In the genomic region with DNA sequence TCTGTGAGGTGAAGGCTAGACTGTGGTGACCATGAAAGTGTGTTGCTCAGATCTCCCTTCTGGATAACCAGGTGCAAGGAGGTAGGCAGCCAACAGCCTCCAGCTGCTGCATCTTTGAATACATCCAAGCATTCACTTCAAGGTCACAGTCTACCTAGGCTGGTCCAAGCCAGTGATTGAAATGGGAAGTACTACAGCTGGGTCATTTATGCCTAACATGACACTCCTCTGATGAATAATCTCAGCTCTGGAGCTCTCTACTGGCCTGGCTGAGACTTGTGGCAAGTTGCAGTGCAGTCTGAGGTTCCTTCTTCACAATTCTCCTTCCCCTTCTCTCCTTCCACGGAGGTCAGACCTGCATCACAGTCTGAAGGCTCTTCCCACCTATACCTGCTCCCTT, we compare ENCODE assay signal across 19 cellular contexts. TPM values are rescaled to one million over a fixed set of nuclear protein-coding genes. Genes with fewer than 3 reads are reported as not detected.
"Had no signal": no experiment of that assay in that cellular context is flagged by ENCODE, and none has a peak within 500 bp of the region (broad histone marks: within the 10 kb centered on the region; RNA-seq: fewer than 3 reads in every experiment).

No MANE protein-coding gene starts in this region.

- H3K36me3 ChIP-seq: cardiac muscle cell, neural progenitor cell, ovary, tibial artery had no signal

- H3K9me3 ChIP-seq: ovary, tibial artery had no signal

- H3K27me3 ChIP-seq: cardiac muscle cell, neural progenitor cell, ovary, tibial artery had no signal

- DNase-seq: activated CD4-positive, alpha-beta memory T cell treated with anti-CD3 and anti-CD28 coated beads for 36 hours; activated CD4-positive, alpha-beta T cell treated with anti-CD3 and anti-CD28 coated beads for 48 hours; activated effector memory CD4-positive, alpha-beta T cell treated with Interleukin-2 at 50 U/mL for 16 hours; activated naive CD4-positive, alpha-beta T cell treated with anti-CD3 and anti-CD28 coated beads for 36 hours; activated T-cell treated with anti-CD3 and anti-CD28 coated beads, Interleukin-2, amount 50 U/mL, for 48 hours; amygdala; erythroblast; foreskin melanocyte; hippocampal formation; naive B cell; ovary; right cardiac atrium; stimulated activated CD4-positive, alpha-beta T cell treated with anti-CD3 and anti-CD28 coated beads, Interleukin-4, amount 100 ng/mL, for 24 hours; tibial artery had no signal

- H3K4me2 ChIP-seq: neural progenitor cell had no signal

- H3K4me3 ChIP-seq: cardiac muscle cell, neural progenitor cell, ovary, tibial artery had no signal

- H3K4me1 ChIP-seq: neural progenitor cell had no signal

- H3K27ac ChIP-seq: cardiac muscle cell, neural progenitor cell, tibial artery had no signal

- H3K9ac ChIP-seq: neural progenitor cell had no signal

- H3K27ac Mint-ChIP-seq: activated CD4-positive, alpha-beta memory T cell treated with anti-CD3 and anti-CD28 coated beads for 36 hours; activated naive CD4-positive, alpha-beta T cell treated with anti-CD3 and anti-CD28 coated beads for 36 hours; memory B cell; neural progenitor cell; stimulated activated naive CD8-positive, alpha-beta T cell treated with anti-CD3 and anti-CD28 coated beads, Interleukin-15, Interleukin-2, amounts not matched to agents 100 ng/mL and 50 ng/mL, for 24 hours had no signal

- H2AFZ ChIP-seq: neural progenitor cell had no signal

- H3K36me3 Mint-ChIP-seq: activated CD4-positive, alpha-beta memory T cell treated with anti-CD3 and anti-CD28 coated beads for 36 hours; memory B cell; naive B cell; neural progenitor cell had no signal

- H3K4me1 Mint-ChIP-seq: memory B cell, naive B cell had no signal

- H3K9me3 Mint-ChIP-seq: activated CD4-positive, alpha-beta memory T cell treated with anti-CD3 and anti-CD28 coated beads for 36 hours; activated naive CD4-positive, alpha-beta T cell treated with anti-CD3 and anti-CD28 coated beads for 36 hours; memory B cell; naive B cell; neural progenitor cell; stimulated activated naive CD8-positive, alpha-beta T cell treated with anti-CD3 and anti-CD28 coated beads, Interleukin-15, Interleukin-2, amounts not matched to agents 100 ng/mL and 50 ng/mL, for 24 hours had no signal

- ATAC-seq: right cardiac atrium had no signal

- H3K4me3 Mint-ChIP-seq: activated CD4-positive, alpha-beta memory T cell treated with anti-CD3 and anti-CD28 coated beads for 36 hours; activated naive CD4-positive, alpha-beta T cell treated with anti-CD3 and anti-CD28 coated beads for 36 hours; memory B cell; neural progenitor cell; stimulated activated naive CD8-positive, alpha-beta T cell treated with anti-CD3 and anti-CD28 coated beads, Interleukin-15, Interleukin-2, amounts not matched to agents 100 ng/mL and 50 ng/mL, for 24 hours had no signal

RNA-seq across cellular contexts. Expression of gene ARHGAP29, which starts 35.0 kb away (rescaled TPM):
- total RNA-seq: T-helper 2 cell treated with Interferon-gamma antibody and Interleukin-4, amounts not matched to agents 100 ng/mL and 5 ng/mL, for 36 hours had no signal
